In the genomic region with DNA sequence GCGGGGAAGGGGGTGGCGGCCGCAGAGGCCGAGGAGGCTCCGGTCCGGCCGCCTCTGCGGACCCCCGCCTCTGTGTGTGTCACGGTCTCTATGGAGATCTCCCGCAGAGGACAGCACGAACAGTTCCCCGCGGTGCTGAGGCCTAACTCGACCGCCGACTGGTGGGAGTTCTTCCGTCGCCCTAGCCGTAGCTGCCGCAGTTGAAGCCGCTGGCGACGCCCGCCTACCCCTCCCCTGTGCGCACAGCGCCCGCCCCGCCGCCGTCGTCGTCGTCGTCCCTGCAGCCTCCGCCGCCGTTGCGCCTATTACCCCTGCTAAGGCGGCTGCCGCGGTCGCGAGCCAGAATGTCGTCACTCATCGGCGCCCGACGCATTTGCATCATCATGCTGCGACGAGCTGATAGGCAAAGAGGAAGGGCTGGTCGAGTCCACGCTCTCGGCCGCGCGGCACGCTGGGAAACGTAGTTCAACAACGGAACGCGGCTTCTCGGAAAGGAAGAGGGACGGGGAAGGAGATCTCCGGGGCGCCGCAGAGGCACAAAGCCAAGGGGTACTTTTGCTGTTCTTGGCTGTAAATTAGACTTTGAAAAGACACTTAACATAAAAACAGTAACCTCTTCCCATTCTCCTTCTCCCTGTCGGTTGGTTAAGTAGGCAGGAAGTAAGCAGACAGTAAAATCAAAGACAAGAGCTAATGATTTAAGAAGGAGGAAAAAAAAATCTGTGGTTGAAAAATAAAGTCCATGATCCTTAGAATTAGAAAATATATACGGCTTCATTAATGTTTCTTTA, we compare ENCODE assay signal across 1 cellular context.
TF ChIP-seq lines count a peak whose summit lies in the region.

Gene NUP153 (minus strand): TSS at position 346 of the 791 bp plus-strand sequence. CDS start 538 bp downstream, outside the sequence.

TF ChIP-seq in HepG2, 621 proteins besides CTCF, POLR2A, EP300 and RAD21 (continued from another document and continues in another):
- peak; percentile 42 for TF ChIP-seq ZBED4 (CRISPR knock-in tag; IDR thresholded peaks at IDR 0.05; ENCODE audit: borderline replicate concordance)
- TF ChIP-seq ZBTB3 (CRISPR knock-in tag; IDR thresholded peaks at IDR 0.05; ENCODE audit: borderline replicate concordance, low read depth) = peak; percentile 84; the same call in 1 of the 2 replicates
- TF ChIP-seq RNF2 (conservative IDR thresholded peaks at IDR 0.05; ENCODE audit: low read depth) = peak; percentile 67; the same call in 1 of the 2 replicates
- TF ChIP-seq TRAFD1 (CRISPR knock-in tag; IDR thresholded peaks at IDR 0.05; ENCODE audit: borderline replicate concordance) = no peak; the same call in 1 of the 2 replicates
- peak; percentile 66 for TF ChIP-seq BHLHE40 (IDR thresholded peaks at IDR 0.05; ENCODE audit: low read length)
- TF ChIP-seq ZNF724P (CRISPR knock-in tag; IDR thresholded peaks at IDR 0.05; ENCODE audit: borderline replicate concordance) = 0 out of 2 replicates have a peak, but pooled peaks have one; percentile 9
- TF ChIP-seq CHD4 (IDR thresholded peaks at IDR 0.05; ENCODE audit: borderline replicate concordance, low read length) = 0 out of 2 replicates have a peak, but pooled peaks have one; percentile 78
- peak; percentile 24; the same call in 1 of the 2 replicates for TF ChIP-seq ISX (CRISPR knock-in tag; conservative IDR thresholded peaks at IDR 0.05)
- no peak for TF ChIP-seq SCMH1 (CRISPR knock-in tag; IDR thresholded peaks at IDR 0.05; ENCODE audit: borderline replicate concordance)
- TF ChIP-seq ZNF230 (CRISPR knock-in tag; IDR thresholded peaks at IDR 0.05) = no peak
- TF ChIP-seq ZNF766 (CRISPR knock-in tag; IDR thresholded peaks at IDR 0.05; ENCODE audit: borderline replicate concordance) = peak; percentile 95; the same call in 1 of the 2 replicates
- TF ChIP-seq, protein P1, sequence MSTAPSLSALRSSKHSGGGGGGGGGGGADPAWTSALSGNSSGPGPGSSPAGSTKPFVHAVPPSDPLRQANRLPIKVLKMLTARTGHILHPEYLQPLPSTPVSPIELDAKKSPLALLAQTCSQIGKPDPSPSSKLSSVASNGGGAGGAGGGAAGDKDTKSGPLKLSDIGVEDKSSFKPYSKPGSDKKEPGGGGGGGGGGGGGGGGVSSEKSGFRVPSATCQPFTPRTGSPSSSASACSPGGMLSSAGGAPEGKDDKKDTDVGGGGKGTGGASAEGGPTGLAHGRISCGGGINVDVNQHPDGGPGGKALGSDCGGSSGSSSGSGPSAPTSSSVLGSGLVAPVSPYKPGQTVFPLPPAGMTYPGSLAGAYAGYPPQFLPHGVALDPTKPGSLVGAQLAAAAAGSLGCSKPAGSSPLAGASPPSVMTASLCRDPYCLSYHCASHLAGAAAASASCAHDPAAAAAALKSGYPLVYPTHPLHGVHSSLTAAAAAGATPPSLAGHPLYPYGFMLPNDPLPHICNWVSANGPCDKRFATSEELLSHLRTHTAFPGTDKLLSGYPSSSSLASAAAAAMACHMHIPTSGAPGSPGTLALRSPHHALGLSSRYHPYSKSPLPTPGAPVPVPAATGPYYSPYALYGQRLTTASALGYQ (CRISPR knock-in tag; IDR thresholded peaks at IDR 0.05) = peak; percentile 80
- TF ChIP-seq, protein P2, sequence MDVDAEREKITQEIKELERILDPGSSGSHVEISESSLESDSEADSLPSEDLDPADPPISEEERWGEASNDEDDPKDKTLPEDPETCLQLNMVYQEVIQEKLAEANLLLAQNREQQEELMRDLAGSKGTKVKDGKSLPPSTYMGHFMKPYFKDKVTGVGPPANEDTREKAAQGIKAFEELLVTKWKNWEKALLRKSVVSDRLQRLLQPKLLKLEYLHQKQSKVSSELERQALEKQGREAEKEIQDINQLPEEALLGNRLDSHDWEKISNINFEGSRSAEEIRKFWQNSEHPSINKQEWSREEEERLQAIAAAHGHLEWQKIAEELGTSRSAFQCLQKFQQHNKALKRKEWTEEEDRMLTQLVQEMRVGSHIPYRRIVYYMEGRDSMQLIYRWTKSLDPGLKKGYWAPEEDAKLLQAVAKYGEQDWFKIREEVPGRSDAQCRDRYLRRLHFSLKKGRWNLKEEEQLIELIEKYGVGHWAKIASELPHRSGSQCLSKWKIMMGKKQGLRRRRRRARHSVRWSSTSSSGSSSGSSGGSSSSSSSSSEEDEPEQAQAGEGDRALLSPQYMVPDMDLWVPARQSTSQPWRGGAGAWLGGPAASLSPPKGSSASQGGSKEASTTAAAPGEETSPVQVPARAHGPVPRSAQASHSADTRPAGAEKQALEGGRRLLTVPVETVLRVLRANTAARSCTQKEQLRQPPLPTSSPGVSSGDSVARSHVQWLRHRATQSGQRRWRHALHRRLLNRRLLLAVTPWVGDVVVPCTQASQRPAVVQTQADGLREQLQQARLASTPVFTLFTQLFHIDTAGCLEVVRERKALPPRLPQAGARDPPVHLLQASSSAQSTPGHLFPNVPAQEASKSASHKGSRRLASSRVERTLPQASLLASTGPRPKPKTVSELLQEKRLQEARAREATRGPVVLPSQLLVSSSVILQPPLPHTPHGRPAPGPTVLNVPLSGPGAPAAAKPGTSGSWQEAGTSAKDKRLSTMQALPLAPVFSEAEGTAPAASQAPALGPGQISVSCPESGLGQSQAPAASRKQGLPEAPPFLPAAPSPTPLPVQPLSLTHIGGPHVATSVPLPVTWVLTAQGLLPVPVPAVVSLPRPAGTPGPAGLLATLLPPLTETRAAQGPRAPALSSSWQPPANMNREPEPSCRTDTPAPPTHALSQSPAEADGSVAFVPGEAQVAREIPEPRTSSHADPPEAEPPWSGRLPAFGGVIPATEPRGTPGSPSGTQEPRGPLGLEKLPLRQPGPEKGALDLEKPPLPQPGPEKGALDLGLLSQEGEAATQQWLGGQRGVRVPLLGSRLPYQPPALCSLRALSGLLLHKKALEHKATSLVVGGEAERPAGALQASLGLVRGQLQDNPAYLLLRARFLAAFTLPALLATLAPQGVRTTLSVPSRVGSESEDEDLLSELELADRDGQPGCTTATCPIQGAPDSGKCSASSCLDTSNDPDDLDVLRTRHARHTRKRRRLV (CRISPR knock-in tag; IDR thresholded peaks at IDR 0.05) = peak; percentile 78
- peak; percentile 88 for TF ChIP-seq JUN (CRISPR knock-in tag; IDR thresholded peaks at IDR 0.05)
- TF ChIP-seq, protein P3, sequence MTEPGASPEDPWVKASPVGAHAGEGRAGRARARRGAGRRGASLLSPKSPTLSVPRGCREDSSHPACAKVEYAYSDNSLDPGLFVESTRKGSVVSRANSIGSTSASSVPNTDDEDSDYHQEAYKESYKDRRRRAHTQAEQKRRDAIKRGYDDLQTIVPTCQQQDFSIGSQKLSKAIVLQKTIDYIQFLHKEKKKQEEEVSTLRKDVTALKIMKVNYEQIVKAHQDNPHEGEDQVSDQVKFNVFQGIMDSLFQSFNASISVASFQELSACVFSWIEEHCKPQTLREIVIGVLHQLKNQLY (CRISPR knock-in tag; IDR thresholded peaks at IDR 0.05) = peak; percentile 86
- TF ChIP-seq MATR3 (CRISPR knock-in tag; IDR thresholded peaks at IDR 0.05) = no peak
- peak; percentile 95 for TF ChIP-seq ZSCAN31 (CRISPR knock-in tag; IDR thresholded peaks at IDR 0.05; ENCODE audit: low read depth)
- no peak; the same call in 1 of the 2 replicates for TF ChIP-seq GATA4 (IDR thresholded peaks at IDR 0.05; ENCODE audit: borderline replicate concordance, low read depth)
- peak; percentile 99 for TF ChIP-seq TARDBP (CRISPR knock-in tag; IDR thresholded peaks at IDR 0.05)
- TF ChIP-seq FOXC1 (CRISPR knock-in tag; IDR thresholded peaks at IDR 0.05; ENCODE audit: borderline replicate concordance) = peak; percentile 94
- TF ChIP-seq TOE1 (CRISPR knock-in tag; IDR thresholded peaks at IDR 0.05) = peak; percentile 68; the same call in 1 of the 2 replicates
- peak; percentile 76; the same call in 1 of the 2 replicates for TF ChIP-seq ZSCAN22 (CRISPR knock-in tag; IDR thresholded peaks at IDR 0.05)
- peak; percentile 9; the same call in 1 of the 2 replicates for TF ChIP-seq SRY (CRISPR knock-in tag; IDR thresholded peaks at IDR 0.05)
- TF ChIP-seq SALL2 (CRISPR knock-in tag; IDR thresholded peaks at IDR 0.05) = peak; percentile 96
- no peak for TF ChIP-seq ZNF3 (CRISPR knock-in tag; IDR thresholded peaks at IDR 0.05)
- TF ChIP-seq, protein P4, sequence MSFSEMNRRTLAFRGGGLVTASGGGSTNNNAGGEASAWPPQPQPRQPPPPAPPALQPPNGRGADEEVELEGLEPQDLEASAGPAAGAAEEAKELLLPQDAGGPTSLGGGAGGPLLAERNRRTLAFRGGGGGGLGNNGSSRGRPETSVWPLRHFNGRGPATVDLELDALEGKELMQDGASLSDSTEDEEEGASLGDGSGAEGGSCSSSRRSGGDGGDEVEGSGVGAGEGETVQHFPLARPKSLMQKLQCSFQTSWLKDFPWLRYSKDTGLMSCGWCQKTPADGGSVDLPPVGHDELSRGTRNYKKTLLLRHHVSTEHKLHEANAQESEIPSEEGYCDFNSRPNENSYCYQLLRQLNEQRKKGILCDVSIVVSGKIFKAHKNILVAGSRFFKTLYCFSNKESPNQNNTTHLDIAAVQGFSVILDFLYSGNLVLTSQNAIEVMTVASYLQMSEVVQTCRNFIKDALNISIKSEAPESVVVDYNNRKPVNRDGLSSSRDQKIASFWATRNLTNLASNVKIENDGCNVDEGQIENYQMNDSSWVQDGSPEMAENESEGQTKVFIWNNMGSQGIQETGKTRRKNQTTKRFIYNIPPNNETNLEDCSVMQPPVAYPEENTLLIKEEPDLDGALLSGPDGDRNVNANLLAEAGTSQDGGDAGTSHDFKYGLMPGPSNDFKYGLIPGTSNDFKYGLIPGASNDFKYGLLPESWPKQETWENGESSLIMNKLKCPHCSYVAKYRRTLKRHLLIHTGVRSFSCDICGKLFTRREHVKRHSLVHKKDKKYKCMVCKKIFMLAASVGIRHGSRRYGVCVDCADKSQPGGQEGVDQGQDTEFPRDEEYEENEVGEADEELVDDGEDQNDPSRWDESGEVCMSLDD (CRISPR knock-in tag; IDR thresholded peaks at IDR 0.05; ENCODE audit: borderline replicate concordance) = no peak; the same call in 1 of the 2 replicates
- peak; percentile 85; the same call in 1 of the 2 replicates for TF ChIP-seq ZNF335 (CRISPR knock-in tag; IDR thresholded peaks at IDR 0.05)
